2 cellular contexts compared by ENCODE assay signal in genomic region chr17:32943206-32943605, GRCh38.
TF ChIP-seq lines count a peak whose summit lies in the region.

No MANE protein-coding gene starts in this region.

TF ChIP-seq in HepG2, 621 proteins besides CTCF, POLR2A, EP300 and RAD21:
- TF ChIP-seq ZBTB37 (CRISPR knock-in tag; IDR thresholded peaks at IDR 0.05) (no peak), NONO (IDR thresholded peaks at IDR 0.05) (no peak), NONO (CRISPR knock-in tag; conservative IDR thresholded peaks at IDR 0.05) (0 out of 2 replicates have a peak, but pooled peaks have one; percentile 5)
TF ChIP-seq in HepG2: peak in this region for 1.

TF ChIP-seq in endothelial cell of umbilical vein, 7 proteins besides CTCF, POLR2A, EP300 and RAD21:
- no peak for TF ChIP-seq MAX (IDR thresholded peaks at IDR 0.05; ENCODE audit: insufficient read depth, insufficient read length)
- no peak for TF ChIP-seq GATA2 (IDR thresholded peaks at IDR 0.05; ENCODE audit: insufficient read depth, insufficient read length, low read depth, low read length)
- no peak for TF ChIP-seq JUN (IDR thresholded peaks at IDR 0.05; ENCODE audit: borderline replicate concordance, insufficient read depth, insufficient read length, low read depth)
- no peak for TF ChIP-seq EZH2 (IDR thresholded peaks at IDR 0.05; ENCODE audit: borderline replicate concordance, low read depth, low read length, severe bottlenecking)
- TF ChIP-seq FOS (IDR thresholded peaks at IDR 0.05; ENCODE audit: borderline replicate concordance, insufficient read depth, low read length) = no peak
- TF ChIP-seq MYC (IDR thresholded peaks at IDR 0.05; ENCODE audit: low read depth, low read length) = no peak
- TF ChIP-seq POLR2AphosphoS5 (IDR thresholded peaks at IDR 0.05; ENCODE audit: insufficient read depth, low read depth, low read length) = no peak
TF ChIP-seq in endothelial cell of umbilical vein: peak in this region for 0.
